Comparison of ENCODE assay signal across 1 cellular context in the genomic region with DNA sequence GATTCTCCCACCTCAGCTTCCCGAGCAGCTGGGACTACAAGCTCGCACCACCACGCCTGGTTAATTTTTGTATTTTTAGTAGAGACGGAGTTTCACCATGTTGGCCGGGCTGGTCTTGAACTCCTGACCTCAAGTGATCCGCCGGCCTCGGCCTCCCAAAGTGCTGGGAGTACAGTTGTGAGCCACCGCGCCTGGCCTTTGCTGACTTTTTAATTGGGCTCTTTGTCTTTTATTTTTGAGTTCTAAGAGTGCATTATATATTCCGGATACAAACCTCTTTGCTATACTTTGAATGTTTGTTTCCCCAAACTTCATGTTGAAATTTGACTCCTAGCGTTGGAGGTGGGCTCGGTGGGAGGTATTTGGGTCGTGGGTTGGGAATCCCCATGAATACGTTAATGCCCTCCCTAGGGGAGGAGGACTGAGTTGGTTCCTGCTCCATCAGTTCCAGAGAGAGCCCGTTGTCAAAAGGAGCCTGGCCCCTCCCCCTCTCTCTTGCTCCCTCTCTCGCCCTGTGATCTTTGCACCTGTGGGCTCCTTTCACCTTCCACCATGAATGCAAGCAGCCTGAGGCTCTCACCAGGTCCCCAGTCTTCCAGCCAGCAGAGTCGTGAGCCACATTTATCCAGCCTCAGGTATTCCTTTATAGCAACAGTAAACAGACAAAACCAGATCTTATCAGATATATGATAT.
TF ChIP-seq lines count a peak whose summit lies in the region.

No MANE protein-coding gene starts in this region.

TF ChIP-seq in HepG2, 621 proteins besides CTCF, POLR2A, EP300 and RAD21 (continued from another document):
- TF ChIP-seq, protein P1, sequence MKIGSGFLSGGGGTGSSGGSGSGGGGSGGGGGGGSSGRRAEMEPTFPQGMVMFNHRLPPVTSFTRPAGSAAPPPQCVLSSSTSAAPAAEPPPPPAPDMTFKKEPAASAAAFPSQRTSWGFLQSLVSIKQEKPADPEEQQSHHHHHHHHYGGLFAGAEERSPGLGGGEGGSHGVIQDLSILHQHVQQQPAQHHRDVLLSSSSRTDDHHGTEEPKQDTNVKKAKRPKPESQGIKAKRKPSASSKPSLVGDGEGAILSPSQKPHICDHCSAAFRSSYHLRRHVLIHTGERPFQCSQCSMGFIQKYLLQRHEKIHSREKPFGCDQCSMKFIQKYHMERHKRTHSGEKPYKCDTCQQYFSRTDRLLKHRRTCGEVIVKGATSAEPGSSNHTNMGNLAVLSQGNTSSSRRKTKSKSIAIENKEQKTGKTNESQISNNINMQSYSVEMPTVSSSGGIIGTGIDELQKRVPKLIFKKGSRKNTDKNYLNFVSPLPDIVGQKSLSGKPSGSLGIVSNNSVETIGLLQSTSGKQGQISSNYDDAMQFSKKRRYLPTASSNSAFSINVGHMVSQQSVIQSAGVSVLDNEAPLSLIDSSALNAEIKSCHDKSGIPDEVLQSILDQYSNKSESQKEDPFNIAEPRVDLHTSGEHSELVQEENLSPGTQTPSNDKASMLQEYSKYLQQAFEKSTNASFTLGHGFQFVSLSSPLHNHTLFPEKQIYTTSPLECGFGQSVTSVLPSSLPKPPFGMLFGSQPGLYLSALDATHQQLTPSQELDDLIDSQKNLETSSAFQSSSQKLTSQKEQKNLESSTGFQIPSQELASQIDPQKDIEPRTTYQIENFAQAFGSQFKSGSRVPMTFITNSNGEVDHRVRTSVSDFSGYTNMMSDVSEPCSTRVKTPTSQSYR (CRISPR knock-in tag; IDR thresholded peaks at IDR 0.05; ENCODE audit: borderline replicate concordance): peak; percentile 71
- TF ChIP-seq, protein P2, sequence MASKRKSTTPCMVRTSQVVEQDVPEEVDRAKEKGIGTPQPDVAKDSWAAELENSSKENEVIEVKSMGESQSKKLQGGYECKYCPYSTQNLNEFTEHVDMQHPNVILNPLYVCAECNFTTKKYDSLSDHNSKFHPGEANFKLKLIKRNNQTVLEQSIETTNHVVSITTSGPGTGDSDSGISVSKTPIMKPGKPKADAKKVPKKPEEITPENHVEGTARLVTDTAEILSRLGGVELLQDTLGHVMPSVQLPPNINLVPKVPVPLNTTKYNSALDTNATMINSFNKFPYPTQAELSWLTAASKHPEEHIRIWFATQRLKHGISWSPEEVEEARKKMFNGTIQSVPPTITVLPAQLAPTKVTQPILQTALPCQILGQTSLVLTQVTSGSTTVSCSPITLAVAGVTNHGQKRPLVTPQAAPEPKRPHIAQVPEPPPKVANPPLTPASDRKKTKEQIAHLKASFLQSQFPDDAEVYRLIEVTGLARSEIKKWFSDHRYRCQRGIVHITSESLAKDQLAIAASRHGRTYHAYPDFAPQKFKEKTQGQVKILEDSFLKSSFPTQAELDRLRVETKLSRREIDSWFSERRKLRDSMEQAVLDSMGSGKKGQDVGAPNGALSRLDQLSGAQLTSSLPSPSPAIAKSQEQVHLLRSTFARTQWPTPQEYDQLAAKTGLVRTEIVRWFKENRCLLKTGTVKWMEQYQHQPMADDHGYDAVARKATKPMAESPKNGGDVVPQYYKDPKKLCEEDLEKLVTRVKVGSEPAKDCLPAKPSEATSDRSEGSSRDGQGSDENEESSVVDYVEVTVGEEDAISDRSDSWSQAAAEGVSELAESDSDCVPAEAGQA (IDR thresholded peaks at IDR 0.05; ENCODE audit: low read depth): no peak
- TF ChIP-seq, protein P2 (CRISPR knock-in tag; IDR thresholded peaks at IDR 0.05; ENCODE audit: borderline replicate concordance): no peak
- TF ChIP-seq, protein P3, sequence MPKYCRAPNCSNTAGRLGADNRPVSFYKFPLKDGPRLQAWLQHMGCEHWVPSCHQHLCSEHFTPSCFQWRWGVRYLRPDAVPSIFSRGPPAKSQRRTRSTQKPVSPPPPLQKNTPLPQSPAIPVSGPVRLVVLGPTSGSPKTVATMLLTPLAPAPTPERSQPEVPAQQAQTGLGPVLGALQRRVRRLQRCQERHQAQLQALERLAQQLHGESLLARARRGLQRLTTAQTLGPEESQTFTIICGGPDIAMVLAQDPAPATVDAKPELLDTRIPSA (CRISPR knock-in tag; IDR thresholded peaks at IDR 0.05; ENCODE audit: borderline replicate concordance): no peak
- TF ChIP-seq, protein P4, sequence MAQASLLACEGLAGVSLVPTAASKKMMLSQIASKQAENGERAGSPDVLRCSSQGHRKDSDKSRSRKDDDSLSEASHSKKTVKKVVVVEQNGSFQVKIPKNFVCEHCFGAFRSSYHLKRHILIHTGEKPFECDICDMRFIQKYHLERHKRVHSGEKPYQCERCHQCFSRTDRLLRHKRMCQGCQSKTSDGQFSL (CRISPR knock-in tag; IDR thresholded peaks at IDR 0.05): no peak
- TF ChIP-seq, protein P5, sequence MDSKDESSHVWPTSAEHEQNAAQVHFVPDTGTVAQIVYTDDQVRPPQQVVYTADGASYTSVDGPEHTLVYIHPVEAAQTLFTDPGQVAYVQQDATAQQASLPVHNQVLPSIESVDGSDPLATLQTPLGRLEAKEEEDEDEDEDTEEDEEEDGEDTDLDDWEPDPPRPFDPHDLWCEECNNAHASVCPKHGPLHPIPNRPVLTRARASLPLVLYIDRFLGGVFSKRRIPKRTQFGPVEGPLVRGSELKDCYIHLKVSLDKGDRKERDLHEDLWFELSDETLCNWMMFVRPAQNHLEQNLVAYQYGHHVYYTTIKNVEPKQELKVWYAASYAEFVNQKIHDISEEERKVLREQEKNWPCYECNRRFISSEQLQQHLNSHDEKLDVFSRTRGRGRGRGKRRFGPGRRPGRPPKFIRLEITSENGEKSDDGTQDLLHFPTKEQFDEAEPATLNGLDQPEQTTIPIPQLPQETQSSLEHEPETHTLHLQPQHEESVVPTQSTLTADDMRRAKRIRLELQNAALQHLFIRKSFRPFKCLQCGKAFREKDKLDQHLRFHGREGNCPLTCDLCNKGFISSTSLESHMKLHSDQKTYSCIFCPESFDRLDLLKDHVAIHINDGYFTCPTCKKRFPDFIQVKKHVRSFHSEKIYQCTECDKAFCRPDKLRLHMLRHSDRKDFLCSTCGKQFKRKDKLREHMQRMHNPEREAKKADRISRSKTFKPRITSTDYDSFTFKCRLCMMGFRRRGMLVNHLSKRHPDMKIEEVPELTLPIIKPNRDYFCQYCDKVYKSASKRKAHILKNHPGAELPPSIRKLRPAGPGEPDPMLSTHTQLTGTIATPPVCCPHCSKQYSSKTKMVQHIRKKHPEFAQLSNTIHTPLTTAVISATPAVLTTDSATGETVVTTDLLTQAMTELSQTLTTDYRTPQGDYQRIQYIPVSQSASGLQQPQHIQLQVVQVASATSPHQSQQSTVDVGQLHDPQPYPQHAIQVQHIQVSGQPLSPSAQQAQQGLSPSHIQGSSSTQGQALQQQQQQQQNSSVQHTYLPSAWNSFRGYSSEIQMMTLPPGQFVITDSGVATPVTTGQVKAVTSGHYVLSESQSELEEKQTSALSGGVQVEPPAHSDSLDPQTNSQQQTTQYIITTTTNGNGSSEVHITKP (CRISPR knock-in tag; IDR thresholded peaks at IDR 0.05; ENCODE audit: low read depth): no peak
- TF ChIP-seq MZF1 (CRISPR knock-in tag; IDR thresholded peaks at IDR 0.05; ENCODE audit: borderline replicate concordance) (no peak), MEIS1 (CRISPR knock-in tag; IDR thresholded peaks at IDR 0.05; ENCODE audit: borderline replicate concordance) (no peak), ZNF160 (CRISPR knock-in tag; IDR thresholded peaks at IDR 0.05) (no peak), TMF1 (CRISPR knock-in tag; IDR thresholded peaks at IDR 0.05; ENCODE audit: low read depth) (no peak), ZIK1 (CRISPR knock-in tag; IDR thresholded peaks at IDR 0.05; ENCODE audit: borderline replicate concordance, low read depth) (no peak), PHF8 (CRISPR knock-in tag; IDR thresholded peaks at IDR 0.05) (no peak), KLF11 (CRISPR knock-in tag; IDR thresholded peaks at IDR 0.05) (no peak)
